Comparison of ENCODE assay signal across 1 cellular context in genomic region chr22:42752230-42752746, GRCh38.
TF ChIP-seq lines count a peak whose summit lies in the region.

No MANE protein-coding gene starts in this region.

TF ChIP-seq in SK-N-SH treated with all-trans-retinoic acid at 6 μM for 48 hours, 23 proteins besides CTCF, POLR2A, EP300 and RAD21 (continued from another document):
- TF ChIP-seq, protein P1, sequence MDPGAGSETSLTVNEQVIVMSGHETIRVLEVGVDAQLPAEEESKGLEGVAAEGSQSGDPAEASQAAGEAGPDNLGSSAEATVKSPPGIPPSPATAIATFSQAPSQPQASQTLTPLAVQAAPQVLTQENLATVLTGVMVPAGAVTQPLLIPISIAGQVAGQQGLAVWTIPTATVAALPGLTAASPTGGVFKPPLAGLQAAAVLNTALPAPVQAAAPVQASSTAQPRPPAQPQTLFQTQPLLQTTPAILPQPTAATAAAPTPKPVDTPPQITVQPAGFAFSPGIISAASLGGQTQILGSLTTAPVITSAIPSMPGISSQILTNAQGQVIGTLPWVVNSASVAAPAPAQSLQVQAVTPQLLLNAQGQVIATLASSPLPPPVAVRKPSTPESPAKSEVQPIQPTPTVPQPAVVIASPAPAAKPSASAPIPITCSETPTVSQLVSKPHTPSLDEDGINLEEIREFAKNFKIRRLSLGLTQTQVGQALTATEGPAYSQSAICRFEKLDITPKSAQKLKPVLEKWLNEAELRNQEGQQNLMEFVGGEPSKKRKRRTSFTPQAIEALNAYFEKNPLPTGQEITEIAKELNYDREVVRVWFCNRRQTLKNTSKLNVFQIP (CRISPR knock-in tag; IDR thresholded peaks at IDR 0.05; ENCODE audit: borderline replicate concordance, low read depth) = no peak
- no peak for TF ChIP-seq ZNF70 (CRISPR knock-in tag; IDR thresholded peaks at IDR 0.05)
- no peak for TF ChIP-seq TCF4 (CRISPR knock-in tag; IDR thresholded peaks at IDR 0.05; ENCODE audit: borderline replicate concordance)
- no peak for TF ChIP-seq BACH2 (CRISPR knock-in tag; IDR thresholded peaks at IDR 0.05; ENCODE audit: borderline replicate concordance)
- no peak for TF ChIP-seq OSR1 (CRISPR knock-in tag; IDR thresholded peaks at IDR 0.05)
